In the genomic region with DNA sequence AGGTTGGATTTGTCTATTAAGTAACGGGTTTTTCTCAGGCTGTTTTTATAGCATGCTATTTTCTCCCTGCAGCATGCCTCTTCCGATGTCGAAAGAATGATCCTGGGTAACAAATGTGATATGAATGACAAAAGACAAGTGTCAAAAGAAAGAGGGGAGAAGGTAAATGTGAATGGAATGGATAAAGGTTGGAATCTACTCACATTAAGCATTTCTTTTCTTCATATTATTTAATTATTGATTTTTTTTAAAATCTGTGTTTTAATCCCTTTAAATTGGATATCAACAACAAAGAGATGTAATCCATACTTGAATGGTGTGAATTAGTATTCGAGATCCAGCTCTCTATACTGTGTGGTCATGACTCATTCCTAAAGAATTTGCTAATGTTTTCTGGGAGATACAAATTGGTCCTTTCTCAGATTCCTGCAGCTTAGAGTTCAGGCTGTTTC, we compare ENCODE assay signal across 10 cellular contexts. TPM values are rescaled to one million over a fixed set of nuclear protein-coding genes. Genes with fewer than 3 reads are reported as not detected.
DNase-seq lines count a peak whose midpoint lies in the region; ATAC-seq and TF ChIP-seq lines count a peak whose summit lies in the region.
"Had no signal": no experiment of that assay in that cellular context is flagged by ENCODE, and none has a peak within 500 bp of the region (broad histone marks: within the 10 kb centered on the region; RNA-seq: fewer than 3 reads in every experiment).

No MANE protein-coding gene starts in this region.

- in situ Hi-C loops in GM13977 (cut with MboI; ENCODE audit: low pct_unique_long_range_greater_than_20kb, low sequenced_read_pairs, unreplicated experiment), result no loop called here

- no peak for ATAC-seq in GM18519 (IDR thresholded peaks at IDR 0.05; ENCODE audit: low FRiP score, unreplicated experiment)

- H3K27ac ChIP-seq in caudate nucleus (ENCODE audit: low read depth, low read length), result no peak overlapping the region

- TF ChIP-seq CTCF in choroid plexus epithelial cell (conservative IDR thresholded peaks at IDR 0.05; ENCODE audit: low read depth, low read length), result no peak
- TF ChIP-seq CTCF in GM13977 (IDR thresholded peaks at IDR 0.05; ENCODE audit: extremely low read depth, insufficient read depth, missing control alignments), result no peak

- H3K4me3 ChIP-seq in choroid plexus epithelial cell (ENCODE audit: low read depth, low read length), result no peak overlapping the region

- peak; percentile 89 for DNase-seq in EH (ENCODE audit: low read depth)
- peak; percentile 84 for DNase-seq in M059J (ENCODE audit: low read depth)
- DNase-seq in choroid plexus epithelial cell (ENCODE audit: low read depth), result peak; percentile 94
- peak; percentile 65 for DNase-seq in myocyte (ENCODE audit: low read depth)
- no peak for DNase-seq in caudate nucleus (lab: John Stamatoyannopoulos, UW)
- no peak for DNase-seq in GM13977 (ENCODE audit: low spot score)
- DNase-seq in superior temporal gyrus (ENCODE audit: extremely low spot score), result no peak
- DNase-seq: islet precursor cell, NCI-H187 had no signal

RNA-seq across cellular contexts. Expression of a gene that starts 20.9 kb away (rescaled TPM):
- 7.7 and 8.8 TPM in 2 replicates for total RNA-seq in M059J (2014; rRNA removed; shearing (Covaris generic))
- 15.2 and 19.7 TPM in 2 replicates for total RNA-seq in myocyte
- 10.7 TPM for polyA plus RNA-seq in myocyte (2012)

Comparison
In these comparisons a context has a peak if more than half of its experiments do, and no peak if none do; other contexts are left out.
1. DNase-seq: peak in EH (single experiment), M059J (single experiment), choroid plexus epithelial cell (single experiment) and myocyte (single experiment); none in caudate nucleus (0 of 61), GM13977 (single experiment) and superior temporal gyrus (single experiment).